Comparison of ENCODE assay signal across 27 cellular contexts in the genomic region with DNA sequence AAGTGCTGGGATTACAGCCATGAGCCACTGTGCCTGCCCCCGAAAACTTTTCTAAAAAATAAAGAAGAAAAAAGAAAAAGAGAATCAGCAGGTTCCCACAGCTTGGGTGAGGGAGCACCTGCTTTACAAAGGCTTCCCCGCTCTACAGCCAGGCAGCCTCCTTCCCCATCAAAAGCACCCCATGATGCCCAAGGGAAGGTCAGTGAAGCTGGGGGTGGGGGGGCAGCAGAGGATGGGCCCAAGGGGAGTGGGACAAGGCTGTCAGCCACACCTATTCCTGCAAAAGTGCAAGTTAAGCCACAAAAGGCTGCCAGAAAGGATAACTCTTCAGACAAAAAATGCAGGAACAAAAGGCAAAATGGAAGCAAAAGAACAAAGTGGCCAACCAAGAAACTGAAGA.
"Had no signal": no experiment of that assay in that cellular context is flagged by ENCODE, and none has a peak within 500 bp of the region (broad histone marks: within the 10 kb centered on the region; RNA-seq: fewer than 3 reads in every experiment).

No MANE protein-coding gene starts in this region.

- H3K36me3 Mint-ChIP-seq: naive thymus-derived CD4-positive, alpha-beta T cell; natural killer cell; stimulated activated effector memory CD8-positive, alpha-beta T cell treated with anti-CD3 and anti-CD28 coated beads, Interleukin-12 subunit alpha, Interleukin-12 subunit beta, amount 100 ng/mL, for 72 hours; stimulated activated naive B cell treated with anti-CD40 and anti-IgM and Interleukin-4, amounts not matched to agents 10 μg/mL and 1 μg/mL and 100 μg/mL, for 72 hours; type B pancreatic cell had no signal

- H3K36me3 ChIP-seq: neutrophil, pancreas, prostate gland, right lobe of liver, sigmoid colon, stomach, thoracic aorta, tibial artery, transverse colon, upper lobe of right lung, uterus had no signal

- H3K27ac Mint-ChIP-seq: naive thymus-derived CD4-positive, alpha-beta T cell; natural killer cell; nephron; stimulated activated effector memory CD8-positive, alpha-beta T cell treated with anti-CD3 and anti-CD28 coated beads, Interleukin-12 subunit alpha, Interleukin-12 subunit beta, amount 100 ng/mL, for 72 hours; stimulated activated naive B cell treated with anti-CD40 and anti-IgM and Interleukin-4, amounts not matched to agents 10 μg/mL and 1 μg/mL and 100 μg/mL, for 72 hours; stimulated activated naive CD8-positive, alpha-beta T cell treated with anti-CD3 and anti-CD28 coated beads, Interleukin-15, Interleukin-2, amounts not matched to agents 100 ng/mL and 50 ng/mL, for 24 hours; type B pancreatic cell had no signal

- H3K27me3 ChIP-seq: pancreas, right lobe of liver, sigmoid colon, stomach, tibial artery, transverse colon, upper lobe of right lung, uterus had no signal

- ATAC-seq: naive thymus-derived CD4-positive, alpha-beta T cell; natural killer cell; pancreas; right cardiac atrium; right lobe of liver; stimulated activated effector memory CD8-positive, alpha-beta T cell treated with anti-CD3 and anti-CD28 coated beads, Interleukin-12 subunit alpha, Interleukin-12 subunit beta, amount 100 ng/mL, for 72 hours; stimulated activated naive B cell treated with anti-CD40 and anti-IgM and Interleukin-4, amounts not matched to agents 10 μg/mL and 1 μg/mL and 100 μg/mL, for 72 hours; upper lobe of right lung had no signal

- H3K27ac ChIP-seq: neutrophil, pancreas, prostate gland, right lobe of liver, sigmoid colon, stomach, thoracic aorta, tibial artery, transverse colon, upper lobe of right lung, uterus had no signal

- H3K4me1 ChIP-seq: pancreas, prostate gland, right lobe of liver, transverse colon, upper lobe of right lung, uterus had no signal

- H3K9me3 ChIP-seq: neutrophil, pancreas, prostate gland, right lobe of liver, sigmoid colon, stomach, thoracic aorta, tibial artery, transverse colon, upper lobe of right lung, uterus had no signal

- DNase-seq: naive thymus-derived CD4-positive, alpha-beta T cell; natural killer cell; nucleus accumbens; pancreas; retina; right cardiac atrium; right lobe of liver; sigmoid colon; small intestine; stimulated activated CD4-positive, alpha-beta T cell treated with anti-CD3 and anti-CD28 coated beads, Interleukin-15, amount 100 ng/mL, for 24 hours; stimulated activated CD4-positive, alpha-beta T cell treated with anti-CD3 and anti-CD28 coated beads, Interleukin-2, amount 100 ng/mL, for 24 hours; stimulated activated CD4-positive, alpha-beta T cell treated with anti-CD3 and anti-CD28 coated beads, Interleukin-2, amount 100 ng/mL, for 48 hours; stimulated activated CD4-positive, alpha-beta T cell treated with anti-CD3 and anti-CD28 coated beads, Interleukin-4, amount 100 ng/mL, for 24 hours; stimulated activated naive B cell treated with anti-CD40 and anti-IgM and Interleukin-4, amounts not matched to agents 10 μg/mL and 1 μg/mL and 100 μg/mL, for 72 hours; stimulated activated naive CD4-positive, alpha-beta T cell treated with Interleukin-2 at 50 U/mL for 16 hours; stomach; tibial artery; transverse colon; upper lobe of right lung; uterus had no signal

- H3K4me3 Mint-ChIP-seq: natural killer cell; nephron; stimulated activated effector memory CD8-positive, alpha-beta T cell treated with anti-CD3 and anti-CD28 coated beads, Interleukin-12 subunit alpha, Interleukin-12 subunit beta, amount 100 ng/mL, for 72 hours; stimulated activated naive B cell treated with anti-CD40 and anti-IgM and Interleukin-4, amounts not matched to agents 10 μg/mL and 1 μg/mL and 100 μg/mL, for 72 hours; stimulated activated naive CD8-positive, alpha-beta T cell treated with anti-CD3 and anti-CD28 coated beads, Interleukin-15, Interleukin-2, amounts not matched to agents 100 ng/mL and 50 ng/mL, for 24 hours; type B pancreatic cell had no signal

- H3K27me3 Mint-ChIP-seq: stimulated activated naive CD8-positive, alpha-beta T cell treated with anti-CD3 and anti-CD28 coated beads, Interleukin-15, Interleukin-2, amounts not matched to agents 100 ng/mL and 50 ng/mL, for 24 hours; type B pancreatic cell had no signal

- H3K4me1 Mint-ChIP-seq: natural killer cell; stimulated activated effector memory CD8-positive, alpha-beta T cell treated with anti-CD3 and anti-CD28 coated beads, Interleukin-12 subunit alpha, Interleukin-12 subunit beta, amount 100 ng/mL, for 72 hours; stimulated activated naive B cell treated with anti-CD40 and anti-IgM and Interleukin-4, amounts not matched to agents 10 μg/mL and 1 μg/mL and 100 μg/mL, for 72 hours had no signal

- H3K4me3 ChIP-seq: pancreas, prostate gland, right lobe of liver, sigmoid colon, stomach, thoracic aorta, tibial artery, transverse colon, upper lobe of right lung, uterus had no signal

- H3K9me3 Mint-ChIP-seq: natural killer cell; stimulated activated effector memory CD8-positive, alpha-beta T cell treated with anti-CD3 and anti-CD28 coated beads, Interleukin-12 subunit alpha, Interleukin-12 subunit beta, amount 100 ng/mL, for 72 hours; stimulated activated naive B cell treated with anti-CD40 and anti-IgM and Interleukin-4, amounts not matched to agents 10 μg/mL and 1 μg/mL and 100 μg/mL, for 72 hours; stimulated activated naive CD8-positive, alpha-beta T cell treated with anti-CD3 and anti-CD28 coated beads, Interleukin-15, Interleukin-2, amounts not matched to agents 100 ng/mL and 50 ng/mL, for 24 hours had no signal
